In the genomic region with DNA sequence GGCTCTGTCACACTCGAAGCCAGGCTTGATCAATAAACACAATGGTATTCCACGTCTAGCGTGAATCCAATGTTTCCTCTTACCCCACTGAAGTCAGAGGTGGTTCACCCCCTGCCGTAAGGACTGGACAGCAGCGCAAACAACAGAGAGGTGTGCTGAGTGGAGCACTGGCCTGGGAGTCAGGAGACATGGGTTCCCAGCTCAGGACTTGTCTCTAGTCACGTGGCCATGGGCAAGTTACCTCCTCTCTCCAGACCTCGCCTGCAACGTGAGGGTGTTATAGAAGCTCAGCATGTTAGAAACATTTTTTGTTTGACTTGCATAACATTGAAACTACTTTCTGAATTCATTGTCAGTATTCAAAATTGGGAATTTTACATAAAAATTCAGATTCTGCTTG, we compare ENCODE assay signal across 7 cellular contexts.
"Had no signal": no experiment of that assay in that cellular context is flagged by ENCODE, and none has a peak within 500 bp of the region (broad histone marks: within the 10 kb centered on the region; RNA-seq: fewer than 3 reads in every experiment).

No MANE protein-coding gene starts in this region.

- H3K36me3 ChIP-seq: right atrium auricular region, thyroid gland, uterus had no signal

- H3K4me3 Mint-ChIP-seq: activated CD4-positive, alpha-beta T cell treated with anti-CD3 and anti-CD28 coated beads, Interleukin-2, amount 10 ng/mL, durations not matched to agents 24 days and 14 days had no signal

- H3K4me1 ChIP-seq: foreskin keratinocyte, uterus had no signal

- H3K27me3 ChIP-seq: heart left ventricle, left lung, right atrium auricular region, thyroid gland, uterus had no signal

- H3K4me3 ChIP-seq: heart left ventricle, left lung, right atrium auricular region, thyroid gland, uterus had no signal

- H3K27ac ChIP-seq: foreskin keratinocyte, heart left ventricle, right atrium auricular region, thyroid gland, uterus had no signal

- H3K9me3 Mint-ChIP-seq: activated CD4-positive, alpha-beta T cell treated with anti-CD3 and anti-CD28 coated beads, Interleukin-2, amount 10 ng/mL, durations not matched to agents 24 days and 14 days had no signal

- H3K9me3 ChIP-seq: heart left ventricle, left lung, right atrium auricular region, thyroid gland, uterus had no signal

- H3K27me3 Mint-ChIP-seq: activated CD4-positive, alpha-beta T cell treated with anti-CD3 and anti-CD28 coated beads, Interleukin-2, amount 10 ng/mL, durations not matched to agents 24 days and 14 days had no signal
